ENCODE assay signal across 1 cellular context in genomic region chr12:54231236-54231635, GRCh38.
TF ChIP-seq lines count a peak whose summit lies in the region.

No MANE protein-coding gene starts in this region.

TF ChIP-seq in K562, 482 proteins besides CTCF, POLR2A, EP300 and RAD21:
- TF ChIP-seq TAF7 (tag; IDR thresholded peaks at IDR 0.05) (no peak), NBN (IDR thresholded peaks at IDR 0.05; ENCODE audit: low read depth) (no peak), THAP7 (CRISPR knock-in tag; IDR thresholded peaks at IDR 0.05) (no peak), ZNF395 (CRISPR knock-in tag; IDR thresholded peaks at IDR 0.05) (no peak), GTF3C2 (IDR thresholded peaks at IDR 0.05; ENCODE audit: borderline replicate concordance, extremely low read depth, insufficient read length) (no peak), KAT2B (IDR thresholded peaks at IDR 0.05; ENCODE audit: low read depth, low read length) (no peak), TEAD4 (IDR thresholded peaks at IDR 0.05; ENCODE audit: low read length) (no peak), TEAD4 (CRISPR knock-in tag; IDR thresholded peaks at IDR 0.05; ENCODE audit: borderline replicate concordance) (no peak)
